ENCODE assay signal across 8 cellular contexts in genomic region chr20:2872304-2873009, GRCh38. TPM values are rescaled to one million over a fixed set of nuclear protein-coding genes. Genes with fewer than 3 reads are reported as not detected.
DNase-seq lines count a peak whose midpoint lies in the region; ATAC-seq and TF ChIP-seq lines count a peak whose summit lies in the region.

No MANE protein-coding gene starts in this region.

- ATAC-seq in GM18868 (IDR thresholded peaks at IDR 0.05; ENCODE audit: unreplicated experiment) (peak; percentile 32), upper lobe of left lung (ENCODE audit: low FRiP score in 2 of 2) (peak; percentile 66 to 72)

- WGBS in upper lobe of left lung, 2 donors: 0 to 2% methylated on average over 11 to 41 of the region's 62 CpGs

- H3K4me3 Mint-ChIP-seq in activated naive CD4-positive, alpha-beta T cell treated with anti-CD3 and anti-CD28 coated beads, Interleukin-2, amount 50 U/mL, for 24 hours: peak overlapping the region; percentile 94

- TF ChIP-seq EP300 in upper lobe of left lung (IDR thresholded peaks at IDR 0.05): no peak

- in situ Hi-C loops in ACHN (cut with HindIII; ENCODE audit: low pct_ligation_motif_present, low pct_unique_long_range_greater_than_20kb, low sequenced_read_pairs): no loop called here

- DNase-seq in ACHN (peak; percentile 70), HUDEP-2 (lab: John Stamatoyannopoulos, UW; ENCODE audit: unreplicated experiment in 76 of 76) (peak in 74 of 76 experiments; percentile 36 to 92 (median 77)), SJCRH30 (peak in 1 of 2 experiments; percentile 29), cardiac muscle cell (ENCODE audit: low read depth in 1 of 2, low spot score in 1 of 2) (peak; percentile 60 to 61), pons (ENCODE audit: low spot score) (peak; percentile 44), upper lobe of left lung (peak; percentile 79 to 91)

- H3K4me3 ChIP-seq in SJCRH30 (peak overlapping the region; percentile 81), cardiac muscle cell (peak overlapping the region; percentile 100), upper lobe of left lung (peak overlapping the region; percentile 40 to 98 (median 94))

- no peaks in the 10 kb centered on the region for H3K27me3 Mint-ChIP-seq in activated naive CD4-positive, alpha-beta T cell treated with anti-CD3 and anti-CD28 coated beads, Interleukin-2, amount 50 U/mL, for 24 hours

- H3K27me3 ChIP-seq in SJCRH30 (no peaks in the 10 kb centered on the region), cardiac muscle cell (peaks cover 14% of the 10 kb centered on the region), upper lobe of left lung (no peaks in the 10 kb centered on the region)

- no peaks in the 10 kb centered on the region for H3K36me3 ChIP-seq in SJCRH30
- H3K36me3 ChIP-seq in cardiac muscle cell: no peaks in the 10 kb centered on the region
- H3K36me3 ChIP-seq in upper lobe of left lung: no peaks in the 10 kb centered on the region

- peaks cover 3% of the 10 kb centered on the region for H3K36me3 Mint-ChIP-seq in activated naive CD4-positive, alpha-beta T cell treated with anti-CD3 and anti-CD28 coated beads, Interleukin-2, amount 50 U/mL, for 24 hours

- peak; percentile 34 for TF ChIP-seq CTCF in cardiac muscle cell (IDR thresholded peaks at IDR 0.05; ENCODE audit: low read depth, low read length)
- peak in 4 of 6 experiments; percentile 22 to 47 (median 28) for TF ChIP-seq CTCF in upper lobe of left lung (IDR thresholded peaks at IDR 0.05)

- H3K27ac ChIP-seq in SJCRH30: no peak overlapping the region
- no peak overlapping the region for H3K27ac ChIP-seq in cardiac muscle cell
- peak overlapping the region in 2 of 4 donors; percentile 87 to 95 for H3K27ac ChIP-seq in upper lobe of left lung

- no peak for TF ChIP-seq POLR2A in upper lobe of left lung (IDR thresholded peaks at IDR 0.05)

- H3K27ac Mint-ChIP-seq in activated naive CD4-positive, alpha-beta T cell treated with anti-CD3 and anti-CD28 coated beads, Interleukin-2, amount 50 U/mL, for 24 hours: peak overlapping the region; percentile 89

- H3K4me1 ChIP-seq in SJCRH30: peaks cover 13% of the 10 kb centered on the region
- peaks cover 9% of the 10 kb centered on the region for H3K4me1 ChIP-seq in cardiac muscle cell (ENCODE audit: low read depth)
- H3K4me1 ChIP-seq in upper lobe of left lung: peaks cover 35 to 55% (median 44%) of the 10 kb centered on the region in 4 donors

- no peaks in the 10 kb centered on the region for H3K9me3 ChIP-seq in SJCRH30 (replicated peaks)
- no peaks in the 10 kb centered on the region for H3K9me3 ChIP-seq in cardiac muscle cell (ENCODE audit: low read depth)
- no peaks in the 10 kb centered on the region for H3K9me3 ChIP-seq in upper lobe of left lung

- peaks cover 61% of the 10 kb centered on the region for H3K4me1 Mint-ChIP-seq in activated naive CD4-positive, alpha-beta T cell treated with anti-CD3 and anti-CD28 coated beads, Interleukin-2, amount 50 U/mL, for 24 hours

- no peaks in the 10 kb centered on the region for H3K9me3 Mint-ChIP-seq in activated naive CD4-positive, alpha-beta T cell treated with anti-CD3 and anti-CD28 coated beads, Interleukin-2, amount 50 U/mL, for 24 hours

RNA-seq across cellular contexts. Expression of gene PTPRA, which starts 0.8 kb away (rescaled TPM):
- 44.4 and 48.9 TPM in 2 replicates for total RNA-seq in SJCRH30 (2014; rRNA removed; shearing (Covaris generic))
- total RNA-seq in cardiac muscle cell (44.0 and 45.1 TPM in 2 replicates), upper lobe of left lung (10 to 100 TPM; 22.0 to 60.3 (median 51.1) TPM)
- polyA plus RNA-seq in cardiac muscle cell: 55.6 and 69.4 TPM in 2 replicates

RNA-seq across cellular contexts. Expression of gene VPS16, which starts 31.9 kb away (rescaled TPM):
- 12.3 and 16.3 TPM in 2 replicates for total RNA-seq in SJCRH30 (2014; rRNA removed; shearing (Covaris generic))
- 49.1 and 51.5 TPM in 2 replicates for total RNA-seq in cardiac muscle cell
- polyA plus RNA-seq in cardiac muscle cell: 44.5 and 60.4 TPM in 2 replicates
- total RNA-seq in upper lobe of left lung: 10 to 100 TPM; 22.6 to 53.4 (median 38.2) TPM

RNA-seq across cellular contexts. Expression of gene PCED1A, which starts 32.0 kb away (rescaled TPM):
- total RNA-seq in SJCRH30 (2014; rRNA removed; shearing (Covaris generic)): 7.7 and 11.0 TPM in 2 replicates
- total RNA-seq in cardiac muscle cell (69.2 and 78.0 TPM in 2 replicates), upper lobe of left lung (100 to 1,000 TPM in 1 of 6 donors, 10 to 100 TPM in 5; 28.7 to 185 (median 49.1) TPM)
- polyA plus RNA-seq in cardiac muscle cell: 45.5 and 50.6 TPM in 2 replicates

RNA-seq across cellular contexts. Expression of gene TMEM239, which starts 56.3 kb away (rescaled TPM):
- total RNA-seq in SJCRH30 (2014; rRNA removed; shearing (Covaris generic)): not detected in 2 replicates
- total RNA-seq in cardiac muscle cell (not detected in 2 replicates), upper lobe of left lung (not detected)
- polyA plus RNA-seq in cardiac muscle cell: 0.04 TPM in 1 of 2 replicates, not detected in the other

RNA-seq across cellular contexts. Expression of gene C20orf141, which starts 57.7 kb away (rescaled TPM):
- total RNA-seq in SJCRH30 (2014; rRNA removed; shearing (Covaris generic)): not detected in 2 replicates
- total RNA-seq in cardiac muscle cell: not detected in 2 replicates
- not detected in 2 replicates for polyA plus RNA-seq in cardiac muscle cell
- not detected for total RNA-seq in upper lobe of left lung
